33 cellular contexts compared by ENCODE assay signal in the genomic region with DNA sequence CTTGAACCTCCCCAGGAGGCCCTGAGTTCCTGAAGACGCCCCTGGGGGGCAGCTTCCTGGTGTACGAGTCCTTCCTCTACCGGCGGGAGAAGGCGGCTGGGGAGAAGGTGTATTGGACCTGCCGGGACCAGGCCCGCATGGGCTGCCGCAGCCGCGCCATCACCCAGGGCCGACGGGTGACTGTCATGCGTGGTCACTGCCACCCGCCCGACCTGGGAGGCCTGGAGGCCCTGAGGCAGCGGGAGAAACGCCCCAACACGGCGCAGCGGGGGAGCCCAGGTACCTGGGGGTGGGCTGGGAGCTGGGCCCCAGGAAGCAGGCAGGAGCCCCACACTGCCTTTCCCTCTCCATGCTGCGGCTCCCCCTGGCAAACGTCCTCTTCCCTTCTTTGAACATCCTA. TPM values are rescaled to one million over a fixed set of nuclear protein-coding genes. Genes with fewer than 3 reads are reported as not detected.
"Had no signal": no experiment of that assay in that cellular context is flagged by ENCODE, and none has a peak within 500 bp of the region (broad histone marks: within the 10 kb centered on the region; RNA-seq: fewer than 3 reads in every experiment).

No MANE protein-coding gene starts in this region.

- ATAC-seq: naive thymus-derived CD8-positive, alpha-beta T cell; psoas muscle; right cardiac atrium; right lobe of liver; stimulated activated memory B cell treated with anti-CD40 and anti-IgM and Interleukin-4, amounts not matched to agents 10 μg/mL and 1 μg/mL and 100 μg/mL, for 72 hours; stimulated activated naive CD8-positive, alpha-beta T cell treated with anti-CD3 and anti-CD28 coated beads, Interleukin-15, amount 100 ng/mL, for 72 hours; upper lobe of right lung had no signal

- H3K4me1 ChIP-seq: parathyroid adenoma, psoas muscle, right lobe of liver, spleen, suprapubic skin, testis, tibial artery, transverse colon, upper lobe of right lung, uterus had no signal

- H3K9me3 Mint-ChIP-seq: naive thymus-derived CD8-positive, alpha-beta T cell; natural killer cell treated with Interleukin-12 subunit alpha and Interleukin-12 subunit beta and Interleukin-15 and Interleukin-18, amount 100 ng/mL, for 72 hours; nephron progenitor cell; neural crest cell; stimulated activated memory B cell treated with anti-CD40 and anti-IgM and Interleukin-4, amounts not matched to agents 10 μg/mL and 1 μg/mL and 100 μg/mL, for 72 hours; stimulated activated naive CD8-positive, alpha-beta T cell treated with anti-CD3 and anti-CD28 coated beads, Interleukin-15, amount 100 ng/mL, for 72 hours; type B pancreatic cell had no signal

- H3K9ac ChIP-seq: parathyroid adenoma had no signal

- H2AFZ ChIP-seq: parathyroid adenoma had no signal

- DNase-seq: nephron progenitor cell; nucleus accumbens; ovary; psoas muscle; right lobe of liver; spleen; stimulated activated CD4-positive, alpha-beta T cell treated with anti-CD3 and anti-CD28 coated beads, Interleukin-12 subunit alpha, Interleukin-12 subunit beta, amount 100 ng/mL, for 4 hours; stimulated activated CD4-positive, alpha-beta T cell treated with anti-CD3 and anti-CD28 coated beads, Interleukin-1b, Interleukin-23, amount 100 ng/mL, for 48 hours; stimulated activated CD4-positive, alpha-beta T cell treated with anti-CD3 and anti-CD28 coated beads, Interleukin-4, amount 100 ng/mL, for 1 hour; stimulated activated CD4-positive, alpha-beta T cell treated with anti-CD3 and anti-CD28 coated beads, Interleukin-4, amount 100 ng/mL, for 4 hours; stimulated activated CD8-positive, alpha-beta memory T cell treated with anti-CD3 and anti-CD28 coated beads, Interleukin-4, amount 100 ng/mL, for 48 hours; stimulated activated naive CD4-positive, alpha-beta T cell; stimulated activated naive CD8-positive, alpha-beta T cell treated with anti-CD3 and anti-CD28 coated beads, Interleukin-15, amount 100 ng/mL, for 72 hours; stimulated activated naive CD8-positive, alpha-beta T cell treated with anti-CD3 and anti-CD28 coated beads, Interleukin-15, Interleukin-2, amounts not matched to agents 100 U/mL and 50 U/mL, for 24 hours; substantia nigra; testis; tibial artery; transverse colon; uterus had no signal

- H3K4me3 ChIP-seq: ovary, psoas muscle, right lobe of liver, skin epidermis, smooth muscle cell, spleen, suprapubic skin, testis, tibial artery, transverse colon, upper lobe of right lung, uterus had no signal

- H3K4me3 Mint-ChIP-seq: naive thymus-derived CD8-positive, alpha-beta T cell; natural killer cell treated with Interleukin-12 subunit alpha and Interleukin-12 subunit beta and Interleukin-15 and Interleukin-18, amount 100 ng/mL, for 72 hours; nephron progenitor cell; neural crest cell; stimulated activated memory B cell treated with anti-CD40 and anti-IgM and Interleukin-4, amounts not matched to agents 10 μg/mL and 1 μg/mL and 100 μg/mL, for 72 hours; stimulated activated naive CD8-positive, alpha-beta T cell treated with anti-CD3 and anti-CD28 coated beads, Interleukin-15, amount 100 ng/mL, for 72 hours; type B pancreatic cell had no signal

- H3K36me3 Mint-ChIP-seq: type B pancreatic cell had no signal

- H3K4me1 Mint-ChIP-seq: neural crest cell; stimulated activated memory B cell treated with anti-CD40 and anti-IgM and Interleukin-4, amounts not matched to agents 10 μg/mL and 1 μg/mL and 100 μg/mL, for 72 hours had no signal

- H3K4me2 ChIP-seq: smooth muscle cell had no signal

- H3K27me3 Mint-ChIP-seq: naive thymus-derived CD8-positive, alpha-beta T cell; natural killer cell treated with Interleukin-12 subunit alpha and Interleukin-12 subunit beta and Interleukin-15 and Interleukin-18, amount 100 ng/mL, for 72 hours; progenitor cell of endocrine pancreas; stimulated activated memory B cell treated with anti-CD40 and anti-IgM and Interleukin-4, amounts not matched to agents 10 μg/mL and 1 μg/mL and 100 μg/mL, for 72 hours; stimulated activated naive CD8-positive, alpha-beta T cell treated with anti-CD3 and anti-CD28 coated beads, Interleukin-15, amount 100 ng/mL, for 72 hours; type B pancreatic cell had no signal

- H3K36me3 ChIP-seq: ovary, uterus had no signal

- H3K9me3 ChIP-seq: neutrophil, ovary, psoas muscle, right lobe of liver, spleen, suprapubic skin, testis, tibial artery, transverse colon, upper lobe of right lung, uterus had no signal

- H3K27ac Mint-ChIP-seq: natural killer cell treated with Interleukin-12 subunit alpha and Interleukin-12 subunit beta and Interleukin-15 and Interleukin-18, amount 100 ng/mL, for 72 hours; nephron progenitor cell; stimulated activated memory B cell treated with anti-CD40 and anti-IgM and Interleukin-4, amounts not matched to agents 10 μg/mL and 1 μg/mL and 100 μg/mL, for 72 hours; stimulated activated naive CD8-positive, alpha-beta T cell treated with anti-CD3 and anti-CD28 coated beads, Interleukin-15, amount 100 ng/mL, for 72 hours; type B pancreatic cell had no signal

- H3K27me3 ChIP-seq: neutrophil, ovary, right lobe of liver, spleen, suprapubic skin, testis, tibial artery, transverse colon, upper lobe of right lung, uterus had no signal

- H3K27ac ChIP-seq: neutrophil, ovary, parathyroid adenoma, psoas muscle, right lobe of liver, skin epidermis, spleen, suprapubic skin, testis, tibial artery, transverse colon, upper lobe of right lung, uterus had no signal

RNA-seq across cellular contexts. Expression of gene KREMEN2, which starts 30.4 kb away (rescaled TPM):
- total RNA-seq: naive thymus-derived CD8-positive, alpha-beta T cell; natural killer cell treated with Interleukin-12 subunit alpha and Interleukin-12 subunit beta and Interleukin-15 and Interleukin-18, amount 100 ng/mL, for 72 hours; omental fat pad; psoas muscle; right cardiac atrium; right lobe of liver; upper lobe of right lung had no signal

RNA-seq across cellular contexts. Expression of gene PKMYT1, which starts 46.5 kb away (rescaled TPM):
- total RNA-seq: naive thymus-derived CD8-positive, alpha-beta T cell had no signal
